30 cellular contexts compared by ENCODE assay signal in genomic region chr13:110830800-110831371, GRCh38.
"Had no signal": no experiment of that assay in that cellular context is flagged by ENCODE, and none has a peak within 500 bp of the region (broad histone marks: within the 10 kb centered on the region; RNA-seq: fewer than 3 reads in every experiment).

No MANE protein-coding gene starts in this region.

- H3K27ac Mint-ChIP-seq: natural killer cell treated with Interleukin-12 subunit alpha and Interleukin-12 subunit beta and Interleukin-15 and Interleukin-18, amount 100 ng/mL, for 72 hours; progenitor cell of endocrine pancreas; stimulated activated memory B cell treated with anti-CD40 and anti-IgM and Interleukin-4, amounts not matched to agents 10 μg/mL and 1 μg/mL and 100 μg/mL, for 72 hours; stimulated activated naive CD8-positive, alpha-beta T cell treated with anti-CD3 and anti-CD28 coated beads, Interleukin-15, amount 100 ng/mL, for 72 hours; type B pancreatic cell had no signal

- H2AFZ ChIP-seq: parathyroid adenoma had no signal

- H3K36me3 Mint-ChIP-seq: natural killer cell treated with Interleukin-12 subunit alpha and Interleukin-12 subunit beta and Interleukin-15 and Interleukin-18, amount 100 ng/mL, for 72 hours; stimulated activated memory B cell treated with anti-CD40 and anti-IgM and Interleukin-4, amounts not matched to agents 10 μg/mL and 1 μg/mL and 100 μg/mL, for 72 hours; type B pancreatic cell had no signal

- H3K4me3 Mint-ChIP-seq: naive thymus-derived CD4-positive, alpha-beta T cell; natural killer cell treated with Interleukin-12 subunit alpha and Interleukin-12 subunit beta and Interleukin-15 and Interleukin-18, amount 100 ng/mL, for 72 hours; neural crest cell; stimulated activated memory B cell treated with anti-CD40 and anti-IgM and Interleukin-4, amounts not matched to agents 10 μg/mL and 1 μg/mL and 100 μg/mL, for 72 hours; stimulated activated naive CD8-positive, alpha-beta T cell treated with anti-CD3 and anti-CD28 coated beads, Interleukin-15, amount 100 ng/mL, for 72 hours; type B pancreatic cell had no signal

- H3K4me3 ChIP-seq: ovary, psoas muscle, skin epidermis, smooth muscle cell, spleen, suprapubic skin, testis, tibial artery, transverse colon, upper lobe of right lung, uterus had no signal

- H3K9me3 ChIP-seq: ovary, psoas muscle, spleen, suprapubic skin, testis, tibial artery, transverse colon, upper lobe of right lung, uterus had no signal

- H3K27me3 ChIP-seq: ovary, testis, transverse colon, upper lobe of right lung, uterus had no signal

- H3K9ac ChIP-seq: parathyroid adenoma had no signal

- H3K27ac ChIP-seq: ovary, parathyroid adenoma, psoas muscle, skin epidermis, spleen, suprapubic skin, testis, tibial artery, transverse colon, upper lobe of right lung, uterus had no signal

- H3K27me3 Mint-ChIP-seq: stimulated activated naive CD8-positive, alpha-beta T cell treated with anti-CD3 and anti-CD28 coated beads, Interleukin-15, amount 100 ng/mL, for 72 hours had no signal

- H3K4me1 ChIP-seq: parathyroid adenoma, psoas muscle, suprapubic skin, tibial artery, transverse colon, upper lobe of right lung, uterus had no signal

- H3K9me3 Mint-ChIP-seq: naive thymus-derived CD4-positive, alpha-beta T cell; natural killer cell treated with Interleukin-12 subunit alpha and Interleukin-12 subunit beta and Interleukin-15 and Interleukin-18, amount 100 ng/mL, for 72 hours; neural crest cell; stimulated activated memory B cell treated with anti-CD40 and anti-IgM and Interleukin-4, amounts not matched to agents 10 μg/mL and 1 μg/mL and 100 μg/mL, for 72 hours; stimulated activated naive CD8-positive, alpha-beta T cell treated with anti-CD3 and anti-CD28 coated beads, Interleukin-15, amount 100 ng/mL, for 72 hours; type B pancreatic cell had no signal

- H3K4me1 Mint-ChIP-seq: naive thymus-derived CD4-positive, alpha-beta T cell; neural crest cell; stimulated activated memory B cell treated with anti-CD40 and anti-IgM and Interleukin-4, amounts not matched to agents 10 μg/mL and 1 μg/mL and 100 μg/mL, for 72 hours; stimulated activated naive CD8-positive, alpha-beta T cell treated with anti-CD3 and anti-CD28 coated beads, Interleukin-15, amount 100 ng/mL, for 72 hours had no signal

- H3K36me3 ChIP-seq: ovary, spleen, suprapubic skin, tibial artery, transverse colon, upper lobe of right lung, uterus had no signal

- DNase-seq: naive thymus-derived CD4-positive, alpha-beta T cell; occipital lobe; ovary; psoas muscle; right cardiac atrium; spleen; stimulated activated CD4-positive, alpha-beta T cell treated with anti-CD3 and anti-CD28 coated beads, Interleukin-12 subunit alpha, Interleukin-12 subunit beta, amount 100 ng/mL, for 4 hours; stimulated activated CD4-positive, alpha-beta T cell treated with anti-CD3 and anti-CD28 coated beads, Interleukin-1b, Interleukin-23, amount 100 ng/mL, for 48 hours; stimulated activated CD4-positive, alpha-beta T cell treated with anti-CD3 and anti-CD28 coated beads, Interleukin-4, amount 100 ng/mL, for 1 hour; stimulated activated CD4-positive, alpha-beta T cell treated with anti-CD3 and anti-CD28 coated beads, Interleukin-4, amount 100 ng/mL, for 4 hours; stimulated activated CD8-positive, alpha-beta memory T cell treated with anti-CD3 and anti-CD28 coated beads, Interleukin-4, amount 100 ng/mL, for 48 hours; stimulated activated naive CD4-positive, alpha-beta T cell; stimulated activated naive CD8-positive, alpha-beta T cell treated with anti-CD3 and anti-CD28 coated beads, Interleukin-15, amount 100 ng/mL, for 72 hours; stimulated activated naive CD8-positive, alpha-beta T cell treated with anti-CD3 and anti-CD28 coated beads, Interleukin-15, Interleukin-2, amounts not matched to agents 100 U/mL and 50 U/mL, for 24 hours; substantia nigra; testis; tibial artery; transverse colon; upper lobe of right lung; uterus had no signal

- H3K4me2 ChIP-seq: smooth muscle cell had no signal

- ATAC-seq: psoas muscle, sciatic nerve had no signal
